In the genomic region with DNA sequence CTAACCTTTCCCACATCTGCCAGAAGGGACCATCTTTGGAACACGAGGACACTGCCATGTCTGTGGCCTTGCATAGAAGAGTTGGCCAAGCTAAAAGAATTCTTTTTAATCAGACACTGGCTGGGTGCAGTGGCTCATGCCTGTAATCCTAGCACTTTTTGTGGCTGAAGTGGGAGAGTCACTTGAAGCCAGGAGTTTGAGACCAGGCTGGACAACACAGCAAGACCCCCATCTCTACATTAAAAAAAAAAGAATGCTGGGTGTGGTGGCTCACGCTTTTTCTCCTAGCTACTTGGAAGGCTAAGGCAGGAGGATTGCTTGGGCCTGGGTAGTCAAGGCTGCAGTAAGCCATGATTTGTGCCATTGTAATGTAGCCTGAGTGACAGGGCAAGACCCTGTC, we compare ENCODE assay signal across 1 cellular context.
TF ChIP-seq lines count a peak whose summit lies in the region.

No MANE protein-coding gene starts in this region.

TF ChIP-seq in IMR-90, 13 proteins besides CTCF, POLR2A, EP300 and RAD21 (continued from another document):
- TF ChIP-seq ELK1 (IDR thresholded peaks at IDR 0.05; ENCODE audit: borderline replicate concordance, low read depth, low read length) (no peak), MAZ (IDR thresholded peaks at IDR 0.05; ENCODE audit: borderline replicate concordance, low read depth, low read length) (no peak), MXI1 (IDR thresholded peaks at IDR 0.05; ENCODE audit: borderline replicate concordance, low read depth, low read length) (no peak)
TF ChIP-seq in IMR-90: peak in this region for 0.
